12 cellular contexts compared by ENCODE assay signal in genomic region chr20:33518071-33518470, GRCh38. TPM values are rescaled to one million over a fixed set of nuclear protein-coding genes. Genes with fewer than 3 reads are reported as not detected.
A peak's percentile ranks its signal among the peaks of the same experiment; 100 is the strongest.
DNase-seq lines count a peak whose midpoint lies in the region; ATAC-seq and TF ChIP-seq lines count a peak whose summit lies in the region.
"Had no signal": no experiment of that assay in that cellular context is flagged by ENCODE, and none has a peak within 500 bp of the region (broad histone marks: within the 10 kb centered on the region; RNA-seq: fewer than 3 reads in every experiment).

No MANE protein-coding gene starts in this region.

- H4K20me1 ChIP-seq in neural progenitor cell (ENCODE audit: low read depth), result no peaks in the 10 kb centered on the region

- H3K27me3 ChIP-seq in endodermal cell (ENCODE audit: control insufficient read depth, insufficient read depth, low read length, poor library complexity, severe bottlenecking), result no peaks in the 10 kb centered on the region
- H3K27me3 ChIP-seq in neural progenitor cell, result no peaks in the 10 kb centered on the region

- H3K79me2 ChIP-seq in neural progenitor cell (ENCODE audit: low read depth), result peaks cover 9% of the 10 kb centered on the region

- CTCF ChIA-PET in Calu3 (lab: Charles Lee), result interaction anchor here (0.6 to 1.6 kb wide), 4 partner anchors 12 to 882 kb away, joined by 3 to 9 read pairs (median 4); no protein-coding TSS in a partner anchor
- CTCF ChIA-PET in activated naive CD4-positive, alpha-beta T cell treated with anti-CD3 and anti-CD28 coated beads, Interleukin-2, amount 10 ng/mL, durations not matched to agents 7 days and 5 days (lab: Charles Lee), result no interaction called here

- no peaks in the 10 kb centered on the region for H3K36me3 Mint-ChIP-seq in Calu3 (ENCODE audit: insufficient read depth, unreplicated experiment)
- H3K36me3 Mint-ChIP-seq in endodermal cell (ENCODE audit: low read depth), result peaks cover 10% of the 10 kb centered on the region
- peaks cover 4% of the 10 kb centered on the region for H3K36me3 Mint-ChIP-seq in neural progenitor cell
- no peaks in the 10 kb centered on the region for H3K36me3 Mint-ChIP-seq in activated naive CD4-positive, alpha-beta T cell treated with anti-CD3 and anti-CD28 coated beads, Interleukin-2, amount 10 ng/mL, durations not matched to agents 7 days and 5 days

- no peak overlapping the region for H3K27ac ChIP-seq in endodermal cell (ENCODE audit: low read depth, low read length)
- no peak overlapping the region for H3K27ac ChIP-seq in neural progenitor cell

- H3K4me2 ChIP-seq in neural progenitor cell, result no peak overlapping the region

- intact Hi-C loops in Calu3 (cut with micrococcal nuclease; ENCODE audit: unreplicated experiment), result loop anchor here (5.0 kb wide), 1 partner anchor 134 kb away; no protein-coding TSS in a partner anchor

- TF ChIP-seq CTCF in Calu3 (IDR thresholded peaks at IDR 0.05; ENCODE audit: unreplicated experiment), result no peak
- no peak for TF ChIP-seq CTCF in endodermal cell (conservative IDR thresholded peaks at IDR 0.05)
- TF ChIP-seq CTCF in neural progenitor cell (IDR thresholded peaks at IDR 0.05), result no peak

- peak overlapping the region; percentile 78 for H3K27ac Mint-ChIP-seq in Calu3 (ENCODE audit: unreplicated experiment)
- peak overlapping the region; percentile 79 for H3K27ac Mint-ChIP-seq in endodermal cell
- no peak overlapping the region for H3K27ac Mint-ChIP-seq in neural progenitor cell
- H3K27ac Mint-ChIP-seq in activated naive CD4-positive, alpha-beta T cell treated with anti-CD3 and anti-CD28 coated beads, Interleukin-2, amount 10 ng/mL, durations not matched to agents 7 days and 5 days, result no peak overlapping the region

- no TSS peak for BruUV-seq in Calu3 (replicated peaks; lab: Mats Ljungman, UMichigan)

- no peak overlapping the region for H2AFZ ChIP-seq in neural progenitor cell (replicated peaks)

- ATAC-seq in HG03439 (IDR thresholded peaks at IDR 0.05; ENCODE audit: unreplicated experiment), result no peak
- ATAC-seq: K562, left lobe of liver had no signal

- H3K9ac ChIP-seq in endodermal cell (ENCODE audit: extremely low read depth, low read length, poor library complexity, severe bottlenecking) (no peak overlapping the region), neural progenitor cell (no peak overlapping the region)

- WGBS in endodermal cell (ENCODE audit: insufficient coverage in 1 of 2, insufficient read length in 1 of 2), 2 experiments, result 87 to 91% methylated on average over 4 to 5 of the region's 5 CpGs

- H3K4me1 ChIP-seq in endodermal cell (ENCODE audit: control insufficient read depth, insufficient read depth, low read length) (no peaks in the 10 kb centered on the region), neural progenitor cell (no peaks in the 10 kb centered on the region)

- peaks cover 34% of the 10 kb centered on the region for H3K4me1 Mint-ChIP-seq in Calu3 (ENCODE audit: low read depth, unreplicated experiment)
- peaks cover 13% of the 10 kb centered on the region for H3K4me1 Mint-ChIP-seq in endodermal cell
- H3K4me1 Mint-ChIP-seq in neural progenitor cell, result peaks cover 6% of the 10 kb centered on the region
- peaks cover 6% of the 10 kb centered on the region for H3K4me1 Mint-ChIP-seq in activated naive CD4-positive, alpha-beta T cell treated with anti-CD3 and anti-CD28 coated beads, Interleukin-2, amount 10 ng/mL, durations not matched to agents 7 days and 5 days

- H3K36me3 ChIP-seq in endodermal cell (ENCODE audit: control insufficient read depth, insufficient read depth, low read length), result no peaks in the 10 kb centered on the region
- H3K36me3 ChIP-seq in neural progenitor cell, result no peaks in the 10 kb centered on the region

- no peaks in the 10 kb centered on the region for H3F3A ChIP-seq in neural progenitor cell (ENCODE audit: low read depth)

- peak overlapping the region; percentile 22 for H3K4me3 Mint-ChIP-seq in Calu3 (ENCODE audit: low read depth, unreplicated experiment)
- H3K4me3 Mint-ChIP-seq in endodermal cell, result no peak overlapping the region
- H3K4me3 Mint-ChIP-seq in neural progenitor cell, result no peak overlapping the region
- no peak overlapping the region for H3K4me3 Mint-ChIP-seq in activated naive CD4-positive, alpha-beta T cell treated with anti-CD3 and anti-CD28 coated beads, Interleukin-2, amount 10 ng/mL, durations not matched to agents 7 days and 5 days

- H3K9me3 Mint-ChIP-seq in Calu3 (ENCODE audit: low read depth, unreplicated experiment), result no peaks in the 10 kb centered on the region
- no peaks in the 10 kb centered on the region for H3K9me3 Mint-ChIP-seq in endodermal cell
- peaks cover 3% of the 10 kb centered on the region for H3K9me3 Mint-ChIP-seq in neural progenitor cell
- H3K9me3 Mint-ChIP-seq in activated naive CD4-positive, alpha-beta T cell treated with anti-CD3 and anti-CD28 coated beads, Interleukin-2, amount 10 ng/mL, durations not matched to agents 7 days and 5 days, result no peaks in the 10 kb centered on the region

- H3K9me3 ChIP-seq in endodermal cell (ENCODE audit: control insufficient read depth, low read length) (no peaks in the 10 kb centered on the region), neural progenitor cell (ENCODE audit: low read depth) (no peaks in the 10 kb centered on the region)

- DNase-seq in Calu3 (peak; percentile 67), NCI-H226 (peak; percentile 52), endodermal cell (no peak), neural progenitor cell (ENCODE audit: low spot score) (peak; percentile 33), iPS-NIHi7 (ENCODE audit: extremely low spot score) (no peak), DMS79 treated with DMSO at 0.1 percent for 48 hours (lab: John Stamatoyannopoulos, UW) (no peak)
- no peak for DNase-seq in activated naive CD4-positive, alpha-beta T cell treated with anti-CD3 and anti-CD28 coated beads, Interleukin-2, amount 10 ng/mL, durations not matched to agents 7 days and 5 days
- DNase-seq: cortex of kidney, small intestine had no signal

- H3K4me3 ChIP-seq in endodermal cell (ENCODE audit: low read length) (no peak overlapping the region), neural progenitor cell (no peak overlapping the region)
- H3K4me3 ChIP-seq: K562 had no signal

- H3K27me3 Mint-ChIP-seq in Calu3 (ENCODE audit: unreplicated experiment) (no peaks in the 10 kb centered on the region), endodermal cell (ENCODE audit: insufficient read depth) (no peaks in the 10 kb centered on the region), neural progenitor cell (ENCODE audit: insufficient read depth, low read depth) (no peaks in the 10 kb centered on the region)
- H3K27me3 Mint-ChIP-seq in activated naive CD4-positive, alpha-beta T cell treated with anti-CD3 and anti-CD28 coated beads, Interleukin-2, amount 10 ng/mL, durations not matched to agents 7 days and 5 days, result no peaks in the 10 kb centered on the region

RNA-seq across cellular contexts. Expression of gene CBFA2T2, which starts 28.2 kb away (rescaled TPM):
- total RNA-seq in Calu3 (2022) (17.8 and 20.5 TPM in 2 replicates), endodermal cell (10 to 100 TPM; 26.8 to 32.7 TPM), neural progenitor cell (ENCODE audit: low replicate concordance) (11.9 and 26.4 TPM in 2 replicates)
- polyA plus RNA-seq in endodermal cell (2013, experiment 1 of 2), result 36.6 TPM
- polyA plus RNA-seq in endodermal cell (2013, experiment 2 of 2), result 34.7 TPM

Comparison
In these comparisons a context has a peak if more than half of its experiments do, and no peak if none do; other contexts are left out.
1. DNase-seq: peak in Calu3 (single experiment), NCI-H226 (single experiment) and neural progenitor cell (single experiment); none in endodermal cell (single experiment), iPS-NIHi7 (single experiment), DMS79 treated with DMSO at 0.1 percent for 48 hours (single experiment) and activated naive CD4-positive, alpha-beta T cell treated with anti-CD3 and anti-CD28 coated beads, Interleukin-2, amount 10 ng/mL, durations not matched to agents 7 days and 5 days (single experiment).
2. H3K27ac Mint-ChIP-seq: peak in Calu3 (single experiment) and endodermal cell (single experiment); none in neural progenitor cell (single experiment) and activated naive CD4-positive, alpha-beta T cell treated with anti-CD3 and anti-CD28 coated beads, Interleukin-2, amount 10 ng/mL, durations not matched to agents 7 days and 5 days (single experiment).